Comparison of ENCODE assay signal across 1 cellular context in the genomic region with DNA sequence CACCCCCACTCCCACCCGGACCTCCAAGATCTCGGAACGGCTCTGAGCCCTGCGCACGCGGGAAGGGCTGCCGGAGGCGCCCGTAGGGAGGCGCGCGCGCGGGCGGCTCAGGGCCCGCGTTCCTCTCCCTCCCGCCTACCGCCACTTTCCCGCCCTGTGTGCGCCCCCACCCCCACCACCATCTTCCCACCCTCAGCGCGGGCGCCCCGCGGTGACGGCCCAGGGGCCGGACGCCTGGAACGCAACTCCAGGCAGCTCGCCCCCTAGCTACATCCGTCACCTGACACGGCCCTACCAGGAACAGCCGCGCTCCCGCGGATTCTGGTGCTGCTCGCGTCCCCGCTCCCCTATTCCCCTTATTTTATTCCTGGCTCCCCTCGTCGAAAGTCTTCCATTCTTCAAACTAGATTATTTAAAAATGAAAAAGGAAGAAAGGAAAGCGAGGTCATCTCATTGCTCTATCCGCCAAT.
TF ChIP-seq lines count a peak whose summit lies in the region.

Gene CDKN2B-AS1 (plus strand): TSS at position 266 of the 470 bp plus-strand sequence.

TF ChIP-seq in IMR-90, 13 proteins besides CTCF, POLR2A, EP300 and RAD21 (continued from another document):
- TF ChIP-seq RFX5 (IDR thresholded peaks at IDR 0.05; ENCODE audit: low read depth, low read length) = no peak
- TF ChIP-seq CEBPB (IDR thresholded peaks at IDR 0.05; ENCODE audit: low read depth, low read length) = no peak
- TF ChIP-seq RCOR1 (IDR thresholded peaks at IDR 0.05; ENCODE audit: insufficient replicate concordance, low read length) = no peak
- no peak for TF ChIP-seq FOS (IDR thresholded peaks at IDR 0.05; ENCODE audit: low read depth, low read length)
- TF ChIP-seq MAFK (IDR thresholded peaks at IDR 0.05; ENCODE audit: low read depth, low read length) = no peak
- no peak for TF ChIP-seq CHD1 (IDR thresholded peaks at IDR 0.05; ENCODE audit: low read depth, low read length)
- 0 out of 2 replicates have a peak, but pooled peaks have one; percentile 38 for TF ChIP-seq MXI1 (IDR thresholded peaks at IDR 0.05; ENCODE audit: borderline replicate concordance, low read depth, low read length)
- no peak for TF ChIP-seq SMC3 (IDR thresholded peaks at IDR 0.05; ENCODE audit: low read depth, low read length)
- TF ChIP-seq NFE2L2 (IDR thresholded peaks at IDR 0.05; ENCODE audit: low read depth, low read length) = no peak
